36 cellular contexts compared by ENCODE assay signal in the genomic region with DNA sequence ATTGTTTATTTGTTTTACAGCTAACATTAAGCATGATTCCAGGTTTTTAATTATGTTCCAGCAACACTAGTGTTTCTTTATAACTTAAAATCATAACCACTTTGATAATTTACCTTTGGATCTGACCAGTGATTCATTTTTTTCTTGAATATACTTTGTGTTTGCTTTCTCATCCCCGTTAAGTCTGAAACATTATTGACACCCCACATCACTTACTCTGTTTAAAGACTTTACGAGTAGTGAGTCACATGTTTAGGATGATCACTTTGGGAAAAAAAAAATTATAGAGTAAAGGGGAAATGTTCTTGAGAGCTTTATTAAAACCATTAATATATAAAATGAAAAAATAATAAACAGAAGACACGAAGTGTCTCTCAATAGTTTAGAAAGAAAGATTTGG.
"Had no signal": no experiment of that assay in that cellular context is flagged by ENCODE, and none has a peak within 500 bp of the region (broad histone marks: within the 10 kb centered on the region; RNA-seq: fewer than 3 reads in every experiment).

No MANE protein-coding gene starts in this region.

- H3K4me1 ChIP-seq: breast epithelium had no signal

- ATAC-seq: activated CD8-positive, alpha-beta T cell treated with anti-CD3 and anti-CD28 coated beads for 36 hours; activated naive CD4-positive, alpha-beta T cell treated with anti-CD3 and anti-CD28 coated beads, Interleukin-2, amount 50 U/mL, for 72 hours; activated T-cell treated with anti-CD3 and anti-CD28 coated beads, Interleukin-2, amount 50 U/mL, for 4 hours; activated T-cell treated with anti-CD3 and anti-CD28 coated beads, Interleukin-2, amount 50 U/mL, for 72 hours; activated T-helper 17 cell treated with anti-CD3 and anti-CD28 coated beads, Interleukin-2, amount 50 U/mL, for 72 hours; body of pancreas had no signal

- H3K27me3 Mint-ChIP-seq: activated B cell treated with CpG ODN at 0.5 μM for 24 hours; activated CD4-positive, alpha-beta memory T cell treated with anti-CD3 and anti-CD28 coated beads for 36 hours; activated CD4-positive, alpha-beta T cell treated with anti-CD3 and anti-CD28 coated beads, Interleukin-2, amount 10 ng/mL, durations not matched to agents 24 days and 14 days; activated CD8-positive, alpha-beta T cell treated with anti-CD3 and anti-CD28 coated beads for 36 hours; activated naive CD8-positive, alpha-beta T cell treated with anti-CD3 and anti-CD28 coated beads for 36 hours; activated T-helper 17 cell treated with anti-CD3 and anti-CD28 coated beads, Interleukin-2, amount 50 U/mL, for 72 hours had no signal

- DNase-seq: activated B cell treated with CpG ODN at 0.5 μM for 24 hours; activated CD4-positive, alpha-beta memory T cell treated with anti-CD3 and anti-CD28 coated beads for 36 hours; activated CD4-positive, alpha-beta T cell treated with anti-CD3 and anti-CD28 coated beads for 4 hours; activated CD4-positive, alpha-beta T cell treated with anti-CD3 and anti-CD28 coated beads, Interleukin-2, amount 50 U/mL, for 1 hour; activated CD4-positive, alpha-beta T cell treated with anti-CD3 and anti-CD28 coated beads, Interleukin-2, amount 50 U/mL, for 4 hours; activated CD4-positive, CD25-positive, alpha-beta regulatory T cell treated with anti-CD3 and anti-CD28 coated beads, Interleukin-2, amount 50 U/mL, for 72 hours; activated CD8-positive, alpha-beta memory T cell treated with anti-CD3 and anti-CD28 coated beads, Interleukin-2, amount 50 U/mL, for 4 hours; activated CD8-positive, alpha-beta T cell treated with anti-CD3 and anti-CD28 coated beads for 36 hours; activated effector memory CD4-positive, alpha-beta T cell treated with anti-CD3 and anti-CD28 coated beads, Interleukin-2, amount 50 U/mL, for 16 hours; activated gamma-delta T cell treated with Interleukin-2 at 50 U/mL for 16 hours; activated naive CD4-positive, alpha-beta T cell; activated naive CD4-positive, alpha-beta T cell treated with anti-CD3 and anti-CD28 coated beads for 36 hours; activated naive CD4-positive, alpha-beta T cell treated with anti-CD3 and anti-CD28 coated beads, Interleukin-2, amount 50 U/mL, for 16 hours; activated naive CD8-positive, alpha-beta T cell treated with anti-CD3 and anti-CD28 coated beads for 36 hours; activated T-cell treated with anti-CD3 and anti-CD28 coated beads for 4 hours; activated T-cell treated with anti-CD3 and anti-CD28 coated beads, Interleukin-2, amount 50 U/mL, for 1 hour; activated T-cell treated with anti-CD3 and anti-CD28 coated beads, Interleukin-2, amount 50 U/mL, for 4 hours; activated T-cell treated with anti-CD3 and anti-CD28 coated beads, Interleukin-2, amount 50 U/mL, for 72 hours; adrenal gland; amniotic stem cell; aorta; body of pancreas; brain microvascular endothelial cell; central memory CD4-positive, alpha-beta T cell; T-helper 2 cell; T-helper 9 cell had no signal

- H3K9me3 Mint-ChIP-seq: activated B cell treated with CpG ODN at 0.5 μM for 24 hours; activated CD4-positive, alpha-beta memory T cell treated with anti-CD3 and anti-CD28 coated beads for 36 hours; activated CD4-positive, alpha-beta T cell treated with anti-CD3 and anti-CD28 coated beads, Interleukin-2, amount 10 ng/mL, durations not matched to agents 24 days and 14 days; activated CD8-positive, alpha-beta T cell treated with anti-CD3 and anti-CD28 coated beads for 36 hours; activated naive CD4-positive, alpha-beta T cell treated with anti-CD3 and anti-CD28 coated beads for 36 hours; activated naive CD4-positive, alpha-beta T cell treated with anti-CD3 and anti-CD28 coated beads, Interleukin-2, amount 50 U/mL, for 72 hours; activated naive CD8-positive, alpha-beta T cell treated with anti-CD3 and anti-CD28 coated beads for 36 hours; activated T-cell treated with anti-CD3 and anti-CD28 coated beads, Interleukin-2, amount 50 U/mL, for 4 hours; activated T-cell treated with anti-CD3 and anti-CD28 coated beads, Interleukin-2, amount 50 U/mL, for 72 hours; activated T-helper 1 cell treated with anti-CD3 and anti-CD28 coated beads, Interleukin-12 subunit alpha, Interleukin-12 subunit beta, Interleukin-2, Interleukin-4 antibody, amounts not matched to agents 30 ng/mL and 10 ng/mL and 1 ng/mL, durations not matched to agents 14 hours and 24 hours and 36 hours; activated T-helper 17 cell treated with anti-CD3 and anti-CD28 coated beads, Interleukin-2, amount 50 U/mL, for 72 hours; T-helper 2 cell treated with Interferon-gamma antibody and Interleukin-4, amounts not matched to agents 5 μg/mL and 100 μg/mL, for 36 hours had no signal

- H3K4me3 ChIP-seq: adrenal gland, body of pancreas, breast epithelium had no signal

- H3K9me3 ChIP-seq: adrenal gland, body of pancreas, breast epithelium had no signal

- H3K4me3 Mint-ChIP-seq: activated B cell treated with CpG ODN at 0.5 μM for 24 hours; activated CD4-positive, alpha-beta memory T cell treated with anti-CD3 and anti-CD28 coated beads for 36 hours; activated CD4-positive, alpha-beta T cell treated with anti-CD3 and anti-CD28 coated beads, Interleukin-2, amount 10 ng/mL, durations not matched to agents 24 days and 14 days; activated CD8-positive, alpha-beta T cell treated with anti-CD3 and anti-CD28 coated beads for 36 hours; activated naive CD4-positive, alpha-beta T cell treated with anti-CD3 and anti-CD28 coated beads for 36 hours; activated naive CD8-positive, alpha-beta T cell treated with anti-CD3 and anti-CD28 coated beads for 36 hours; activated T-cell treated with anti-CD3 and anti-CD28 coated beads, Interleukin-2, amount 50 U/mL, for 4 hours; activated T-cell treated with anti-CD3 and anti-CD28 coated beads, Interleukin-2, amount 50 U/mL, for 72 hours; activated T-helper 1 cell treated with anti-CD3 and anti-CD28 coated beads, Interleukin-12 subunit alpha, Interleukin-12 subunit beta, Interleukin-2, Interleukin-4 antibody, amounts not matched to agents 30 ng/mL and 10 ng/mL and 1 ng/mL, durations not matched to agents 14 hours and 24 hours and 36 hours; activated T-helper 17 cell treated with anti-CD3 and anti-CD28 coated beads, Interleukin-2, amount 50 U/mL, for 72 hours; T-helper 2 cell treated with Interferon-gamma antibody and Interleukin-4, amounts not matched to agents 5 μg/mL and 100 μg/mL, for 36 hours had no signal

- H3K36me3 ChIP-seq: adrenal gland, brain microvascular endothelial cell, breast epithelium had no signal

- H3K27me3 ChIP-seq: adrenal gland, body of pancreas, brain microvascular endothelial cell, breast epithelium had no signal

- H3K27ac Mint-ChIP-seq: activated B cell treated with CpG ODN at 0.5 μM for 24 hours; activated CD4-positive, alpha-beta memory T cell treated with anti-CD3 and anti-CD28 coated beads for 36 hours; activated CD4-positive, alpha-beta T cell treated with anti-CD3 and anti-CD28 coated beads, Interleukin-2, amount 10 ng/mL, durations not matched to agents 24 days and 14 days; activated CD8-positive, alpha-beta T cell treated with anti-CD3 and anti-CD28 coated beads for 36 hours; activated naive CD4-positive, alpha-beta T cell treated with anti-CD3 and anti-CD28 coated beads for 36 hours; activated naive CD4-positive, alpha-beta T cell treated with anti-CD3 and anti-CD28 coated beads, Interleukin-2, amount 50 U/mL, for 72 hours; activated naive CD8-positive, alpha-beta T cell treated with anti-CD3 and anti-CD28 coated beads for 36 hours; activated T-cell treated with anti-CD3 and anti-CD28 coated beads, Interleukin-2, amount 50 U/mL, for 72 hours; activated T-helper 1 cell treated with anti-CD3 and anti-CD28 coated beads, Interleukin-12 subunit alpha, Interleukin-12 subunit beta, Interleukin-2, Interleukin-4 antibody, amounts not matched to agents 30 ng/mL and 10 ng/mL and 1 ng/mL, durations not matched to agents 14 hours and 24 hours and 36 hours; activated T-helper 17 cell treated with anti-CD3 and anti-CD28 coated beads, Interleukin-2, amount 50 U/mL, for 72 hours; T-helper 2 cell treated with Interferon-gamma antibody and Interleukin-4, amounts not matched to agents 5 μg/mL and 100 μg/mL, for 36 hours had no signal

- H3K27ac ChIP-seq: adrenal gland, body of pancreas, brain microvascular endothelial cell, breast epithelium, VCaP had no signal

- FAIRE-seq: astrocyte, colon, TTC549 had no signal

- H3K36me3 Mint-ChIP-seq: activated naive CD4-positive, alpha-beta T cell treated with anti-CD3 and anti-CD28 coated beads, Interleukin-2, amount 50 U/mL, for 72 hours had no signal
